In the genomic region with DNA sequence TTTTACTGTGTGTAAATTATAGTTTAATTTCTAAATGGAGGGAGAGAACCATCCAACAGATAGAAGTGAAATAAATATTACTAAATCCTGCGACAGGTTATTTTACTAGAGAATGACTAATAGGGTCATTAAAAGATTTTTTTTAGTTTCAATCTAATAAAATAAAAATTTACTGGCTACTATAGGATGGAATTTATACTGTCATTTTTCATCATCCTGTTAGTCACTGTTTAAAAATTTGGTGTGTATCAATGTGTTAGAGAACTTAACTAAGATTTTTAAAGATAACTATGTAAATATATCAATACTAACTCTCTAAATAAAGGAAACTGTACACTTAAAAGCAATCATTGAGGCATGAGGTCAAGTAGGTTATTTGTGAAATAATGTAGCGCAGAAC, we compare ENCODE assay signal across 22 cellular contexts. TPM values are rescaled to one million over a fixed set of nuclear protein-coding genes. Genes with fewer than 3 reads are reported as not detected.
DNase-seq lines count a peak whose midpoint lies in the region; ATAC-seq and TF ChIP-seq lines count a peak whose summit lies in the region.
"Had no signal": no experiment of that assay in that cellular context is flagged by ENCODE, and none has a peak within 500 bp of the region (broad histone marks: within the 10 kb centered on the region; RNA-seq: fewer than 3 reads in every experiment).

No MANE protein-coding gene starts in this region.

- no peaks in the 10 kb centered on the region for H3K9me3 Mint-ChIP-seq in effector memory CD8-positive, alpha-beta T cell
- H3K9me3 Mint-ChIP-seq: CD4-positive, alpha-beta T cell had no signal

- H3K27ac ChIP-seq in ACC112 (ENCODE audit: low read depth, low read length) (peak overlapping the region; percentile 54; the same call in 1 of the 2 replicates), foreskin keratinocyte (no peak overlapping the region)
- H3K27ac ChIP-seq: BLaER1 treated with 17β-estradiol and CSF1 and Interleukin-3, amounts not matched to agents 10 nM and 100 nM; KMS-11 had no signal

- H3K36me3 ChIP-seq in ACC112 (ENCODE audit: insufficient read depth, low read length): no peaks in the 10 kb centered on the region
- H3K36me3 ChIP-seq: BLaER1 treated with 17β-estradiol and CSF1 and Interleukin-3, amounts not matched to agents 10 nM and 100 nM had no signal

- peak; percentile 54 for ATAC-seq in foreskin keratinocyte
- ATAC-seq in GM18868 (IDR thresholded peaks at IDR 0.05; ENCODE audit: unreplicated experiment): no peak
- no peak for ATAC-seq in HG03175 (IDR thresholded peaks at IDR 0.05; ENCODE audit: unreplicated experiment)
- ATAC-seq in effector memory CD8-positive, alpha-beta T cell (replicated peaks): no peak
- ATAC-seq: GM12878 had no signal

- H3K36me3 Mint-ChIP-seq in effector memory CD8-positive, alpha-beta T cell (ENCODE audit: insufficient read depth): no peaks in the 10 kb centered on the region

- no peak for TF ChIP-seq CTCF in foreskin keratinocyte (conservative IDR thresholded peaks at IDR 0.05)

- peaks cover 64 to 66% of the 10 kb centered on the region in 2 donors for H3K27me3 Mint-ChIP-seq in effector memory CD8-positive, alpha-beta T cell

- H3K4me1 ChIP-seq in ACC112 (ENCODE audit: control insufficient read depth, insufficient read depth, low read length, unreplicated experiment): peaks cover 14% of the 10 kb centered on the region
- no peaks in the 10 kb centered on the region for H3K4me1 ChIP-seq in foreskin keratinocyte

- no peak overlapping the region for H2AFZ ChIP-seq in ACC112 (ENCODE audit: low read length, unreplicated experiment)

- no peak overlapping the region for H3K4me3 Mint-ChIP-seq in effector memory CD8-positive, alpha-beta T cell
- H3K4me3 Mint-ChIP-seq: CD4-positive, alpha-beta T cell; IgD-negative memory B cell had no signal

- DNase-seq in ELR (ENCODE audit: low read depth) (peak; percentile 66), M059J (ENCODE audit: low read depth) (peak; percentile 51), foreskin keratinocyte (peak in 1 of 2 donors; percentile 45)
- DNase-seq in effector memory CD8-positive, alpha-beta T cell: no peak
- DNase-seq: AML-193; CD4-positive, alpha-beta T cell; GDM1; NCI-H1092; NCI-H1417 treated with DMSO at 0.1 percent for 48 hours; NCI-H1694 treated with DMSO at 0.1 percent for 48 hours; NCI-H2081; NCI-H524; NCI-H748 treated with DMSO at 0.1 percent for 48 hours; NK-92 treated with Interleukin-12 subunit alpha and Interleukin-12 subunit beta, amount 100 ng/mL, for 24 hours; T-helper 2 cell had no signal

- no peak overlapping the region for H3K4me3 ChIP-seq in ACC112 (ENCODE audit: low read depth, low read length)
- H3K4me3 ChIP-seq: BLaER1 treated with 17β-estradiol and CSF1 and Interleukin-3, amounts not matched to agents 10 nM and 100 nM; GM12878 had no signal

- H3K79me2 ChIP-seq in ACC112 (ENCODE audit: control insufficient read depth, insufficient read depth, low read length, unreplicated experiment): no peaks in the 10 kb centered on the region

- peaks cover 4% of the 10 kb centered on the region in 2 donors for H3K4me1 Mint-ChIP-seq in effector memory CD8-positive, alpha-beta T cell (ENCODE audit: low read depth in 2 of 2)
- H3K4me1 Mint-ChIP-seq: IgD-negative memory B cell had no signal

- no peak overlapping the region for H3K27ac Mint-ChIP-seq in effector memory CD8-positive, alpha-beta T cell
- H3K27ac Mint-ChIP-seq: CD4-positive, alpha-beta T cell; IgD-negative memory B cell had no signal

- H3K27me3 ChIP-seq in ACC112 (ENCODE audit: insufficient read depth, low read length) (no peaks in the 10 kb centered on the region), foreskin keratinocyte (no peaks in the 10 kb centered on the region)
- H3K27me3 ChIP-seq: BLaER1 treated with 17β-estradiol and CSF1 and Interleukin-3, amounts not matched to agents 10 nM and 100 nM had no signal

RNA-seq across cellular contexts. Expression of a gene that starts 41.1 kb away (rescaled TPM):
- 179 and 192 TPM in 2 replicates for total RNA-seq in M059J (2014; rRNA removed; shearing (Covaris generic))
- 61.1 and 79.3 TPM in 2 replicates for total RNA-seq in foreskin keratinocyte
- 63.7 and 88.0 TPM in 2 replicates for polyA plus RNA-seq in foreskin keratinocyte
- polyA plus RNA-seq: IgD-negative memory B cell had no signal

Comparison
In these comparisons a context has a peak if more than half of its experiments do, and no peak if none do; other contexts are left out.
1. DNase-seq: peak in ELR (single experiment) and M059J (single experiment); none in effector memory CD8-positive, alpha-beta T cell (0 of 3).